In the genomic region with DNA sequence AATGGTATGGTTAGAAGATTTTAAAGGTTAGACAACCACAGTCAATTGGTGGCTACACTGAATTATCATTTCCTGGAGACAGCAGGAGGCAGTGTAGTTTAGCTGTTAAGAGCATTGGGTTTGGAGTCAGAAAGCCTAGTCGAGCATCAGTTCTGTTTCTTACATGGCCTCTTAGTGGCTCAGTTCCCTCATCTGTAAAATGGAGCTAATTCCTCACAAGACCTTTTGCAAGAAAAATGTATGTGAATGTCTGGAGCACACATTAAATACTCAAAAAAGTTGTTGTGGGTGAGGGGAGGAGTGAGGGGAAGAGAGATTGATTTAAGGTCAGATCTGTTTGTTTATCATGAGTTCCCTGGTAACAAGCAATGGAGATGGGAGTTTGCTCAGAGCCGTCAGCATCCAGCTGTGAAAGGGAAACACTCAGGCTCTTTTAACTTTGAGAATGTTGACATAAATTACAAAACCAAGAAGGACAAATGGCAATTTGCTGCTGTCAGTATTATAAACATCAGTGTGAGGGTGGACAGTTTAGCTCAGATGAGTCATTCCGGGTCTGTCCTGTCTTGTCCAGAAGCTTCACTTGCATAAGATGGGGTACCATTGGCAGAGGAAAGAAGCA, we compare ENCODE assay signal across 8 cellular contexts.
A peak's percentile ranks its signal among the peaks of the same experiment; 100 is the strongest.
DNase-seq lines count a peak whose midpoint lies in the region; ATAC-seq and TF ChIP-seq lines count a peak whose summit lies in the region.

No MANE protein-coding gene starts in this region.

- intact Hi-C loops in adrenal gland (cut with DNase I), result no loop called here

- H3K9ac ChIP-seq in HUES48 (ENCODE audit: low read depth, low read length), result no peak overlapping the region

- no peak for ATAC-seq in HG02759 (IDR thresholded peaks at IDR 0.05; ENCODE audit: unreplicated experiment)

- H3K9me3 ChIP-seq in AG04450 (ENCODE audit: control insufficient read depth, insufficient read depth, low read length) (no peaks in the 10 kb centered on the region), HUES48 (ENCODE audit: control insufficient read depth, insufficient read depth, low read length) (no peaks in the 10 kb centered on the region), adrenal gland (replicated peaks in 1 of 3) (no peaks in the 10 kb centered on the region)

- H3K4me1 ChIP-seq in HUES48 (ENCODE audit: control insufficient read depth, insufficient read depth, low read length) (peaks cover 16% of the 10 kb centered on the region), adrenal gland (replicated peaks in 1 of 2) (peaks cover 29 to 40% of the 10 kb centered on the region in 2 donors)

- no peak for DNase-seq in AG04450 (ENCODE audit: low read depth, low spot score)
- DNase-seq in adrenal gland, result peak in 1 of 7 donors; percentile 21
- peak; percentile 67 for DNase-seq in kidney tubule cell (ENCODE audit: low spot score)
- DNase-seq in activated CD4-positive, alpha-beta T cell treated with anti-CD3 and anti-CD28 coated beads for 4 hours, result no peak
- no peak for DNase-seq in foreskin melanocyte
- no peak for DNase-seq in stimulated activated CD4-positive, alpha-beta T cell treated with anti-CD3 and anti-CD28 coated beads, Interleukin-4, amount 100 ng/mL, for 24 hours

- no peak for TF ChIP-seq POLR2A in adrenal gland (IDR thresholded peaks at IDR 0.05)

- H3K27ac ChIP-seq in AG04450 (ENCODE audit: low read depth, low read length), result peak overlapping the region; percentile 81
- H3K27ac ChIP-seq in HUES48 (ENCODE audit: low read depth, low read length), result peak overlapping the region; percentile 38
- H3K27ac ChIP-seq in adrenal gland, result peak overlapping the region; percentile 45 to 88 (median 67)

- CTCF ChIA-PET in AG04450 (lab: Charles Lee), result interaction anchor here (0.6 to 1.1 kb wide), 2 partner anchors 67 to 157 kb away, joined by 4 to 7 read pairs; no protein-coding TSS in a partner anchor

- H3K36me3 ChIP-seq in HUES48 (ENCODE audit: control insufficient read depth, insufficient read depth, low read length) (no peaks in the 10 kb centered on the region), adrenal gland (replicated peaks in 1 of 2) (no peaks in the 10 kb centered on the region)

- H3K27me3 ChIP-seq in AG04450 (ENCODE audit: control insufficient read depth, insufficient read depth, low read length), result no peaks in the 10 kb centered on the region
- no peaks in the 10 kb centered on the region for H3K27me3 ChIP-seq in HUES48 (ENCODE audit: control insufficient read depth, insufficient read depth, low read length)
- H3K27me3 ChIP-seq in adrenal gland, result no peaks in the 10 kb centered on the region

- H3K4me3 ChIP-seq in AG04450 (ENCODE audit: low read depth, low read length) (no peak overlapping the region), HUES48 (ENCODE audit: low read depth, low read length) (no peak overlapping the region), adrenal gland (no peak overlapping the region)

- POLR2A ChIA-PET in AG04450 (lab: Yijun Ruan, JAX), result interaction anchor here (0.7 to 1.5 kb wide), 6 partner anchors 28 to 144 kb away, joined by 3 to 9 read pairs (median 6); a partner anchor contains a TSS

- WGBS in adrenal gland, 4 donors, result 44 to 53% (median 53%) methylated on average over 3 of the region's 3 CpGs

- peak; percentile 33 for TF ChIP-seq CTCF in AG04450 (IDR thresholded peaks at IDR 0.05; ENCODE audit: low read depth, low read length)
- TF ChIP-seq CTCF in adrenal gland (IDR thresholded peaks at IDR 0.05), result no peak
